ENCODE assay signal across 7 cellular contexts in the genomic region with DNA sequence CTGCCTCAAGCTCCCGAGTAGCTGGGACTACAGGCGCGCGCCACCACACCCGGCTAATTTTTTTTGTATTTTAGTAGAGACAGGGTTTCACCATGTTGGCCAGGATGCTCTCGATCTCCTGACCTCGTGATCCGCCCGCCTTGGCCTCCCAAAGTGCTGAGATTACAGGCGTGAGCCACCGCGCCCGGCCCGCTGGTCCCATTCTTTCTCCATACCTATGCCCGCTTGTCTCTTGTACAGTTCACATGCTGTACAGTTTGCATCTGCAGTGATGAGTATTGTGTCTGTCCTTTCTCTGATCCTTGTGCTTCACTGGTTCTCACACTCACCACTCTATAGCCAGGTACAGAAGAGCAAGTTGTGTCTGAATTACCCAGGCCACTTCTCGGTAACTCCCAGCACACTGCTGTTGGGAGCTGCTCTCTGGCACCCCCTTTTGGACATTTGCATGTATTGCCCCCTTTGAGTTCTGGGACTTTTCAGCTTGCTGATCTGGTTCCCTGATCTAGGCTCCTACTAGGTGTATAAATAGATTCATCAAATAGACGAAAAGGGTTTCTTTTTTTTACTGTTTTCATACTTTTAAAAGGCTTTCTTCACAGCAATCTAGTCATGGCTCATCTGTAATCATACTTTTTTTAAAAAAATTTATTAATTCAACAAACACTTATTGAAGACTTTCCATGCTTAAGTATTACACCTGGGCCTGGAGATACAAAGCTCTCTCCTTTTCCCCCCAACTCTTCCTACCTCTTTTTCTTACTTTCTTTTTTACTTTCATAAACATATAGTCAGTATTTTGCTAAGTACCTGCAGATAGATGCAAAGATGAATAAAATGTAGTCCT. TPM values are rescaled to one million over a fixed set of nuclear protein-coding genes. Genes with fewer than 3 reads are reported as not detected.
DNase-seq lines count a peak whose midpoint lies in the region; ATAC-seq and TF ChIP-seq lines count a peak whose summit lies in the region.

No MANE protein-coding gene starts in this region.

- peaks cover 80% of the 10 kb centered on the region for H3K36me3 Mint-ChIP-seq in dendritic cell treated with granulocyte-macrophage colony-stimulating factor and Interleukin-4, amounts not matched to agents 40 ng/mL and 50 ng/mL, for 4 days (ENCODE audit: low read depth)

- no peak overlapping the region for H3K4me3 Mint-ChIP-seq in dendritic cell treated with granulocyte-macrophage colony-stimulating factor and Interleukin-4, amounts not matched to agents 40 ng/mL and 50 ng/mL, for 4 days

- H3K4me1 Mint-ChIP-seq in dendritic cell treated with granulocyte-macrophage colony-stimulating factor and Interleukin-4, amounts not matched to agents 40 ng/mL and 50 ng/mL, for 4 days (ENCODE audit: low read depth), result peaks cover 18% of the 10 kb centered on the region

- intact Hi-C loops in dendritic cell treated with granulocyte-macrophage colony-stimulating factor and Interleukin-4, amounts not matched to agents 40 ng/mL and 50 ng/mL, for 4 days (cut with micrococcal nuclease), result loop anchor here (1.0 kb wide), 1 partner anchor 184 kb away; no protein-coding TSS in a partner anchor

- H3K9me3 Mint-ChIP-seq in dendritic cell treated with granulocyte-macrophage colony-stimulating factor and Interleukin-4, amounts not matched to agents 40 ng/mL and 50 ng/mL, for 4 days, result no peaks in the 10 kb centered on the region

- DNase-seq in GM13977 (ENCODE audit: low spot score), result peak; percentile 57
- DNase-seq in NCI-H510A (lab: John Stamatoyannopoulos, UW), result peak; percentile 16
- DNase-seq in activated CD4-positive, alpha-beta T cell treated with anti-CD3 and anti-CD28 coated beads, Interleukin-2, amount 50 U/mL, for 1 hour, result peak; percentile 66
- peak; percentile 67 to 81 for DNase-seq in lung microvascular endothelial cell (ENCODE audit: low read depth in 2 of 2)
- peak; percentile 34 to 48 for DNase-seq in stimulated activated CD8-positive, alpha-beta memory T cell treated with anti-CD3 and anti-CD28 coated beads, Interleukin-2, amount 100 ng/mL, for 48 hours (ENCODE audit: low read depth in 2 of 2)

- no peaks in the 10 kb centered on the region for H3K27me3 Mint-ChIP-seq in dendritic cell treated with granulocyte-macrophage colony-stimulating factor and Interleukin-4, amounts not matched to agents 40 ng/mL and 50 ng/mL, for 4 days

- peak overlapping the region; percentile 45 for H3K27ac Mint-ChIP-seq in dendritic cell treated with granulocyte-macrophage colony-stimulating factor and Interleukin-4, amounts not matched to agents 40 ng/mL and 50 ng/mL, for 4 days

- peak; percentile 85 for TF ChIP-seq CTCF in GM13977 (IDR thresholded peaks at IDR 0.05; ENCODE audit: extremely low read depth, insufficient read depth, missing control alignments)

- peak; percentile 55 for ATAC-seq in HG03064 (IDR thresholded peaks at IDR 0.05; ENCODE audit: low read depth, unreplicated experiment)

- in situ Hi-C loops in GM13977 (cut with MboI; ENCODE audit: low pct_unique_long_range_greater_than_20kb, low sequenced_read_pairs, unreplicated experiment), result loop anchor here (25.0 kb wide), 1 partner anchor 516 kb away; no protein-coding TSS in a partner anchor

RNA-seq across cellular contexts. Expression of gene AOAH, which starts 53.5 kb away (rescaled TPM):
- total RNA-seq in lung microvascular endothelial cell, result under 0.01 TPM in 1 of 2 replicates, not detected in the other

Comparison
In these comparisons a context has a peak if more than half of its experiments do, and no peak if none do; other contexts are left out.
1. Peak in every context shown above with its lines: DNase-seq and ATAC-seq.
2. DNase-seq: peak in every context shown above with its lines; median percentile 74 in lung microvascular endothelial cell; 66 in activated CD4-positive, alpha-beta T cell treated with anti-CD3 and anti-CD28 coated beads, Interleukin-2, amount 50 U/mL, for 1 hour; 57 in GM13977; 41 in stimulated activated CD8-positive, alpha-beta memory T cell treated with anti-CD3 and anti-CD28 coated beads, Interleukin-2, amount 100 ng/mL, for 48 hours; 16 in NCI-H510A.